1 cellular context compared by ENCODE assay signal in genomic region chr6:42050011-42050896, GRCh38.
TF ChIP-seq lines count a peak whose summit lies in the region.

TAF8 (plus strand) TSS chr6:42050524; CDS start chr6:42050542, 18 bp downstream.

TF ChIP-seq in HepG2, 621 proteins besides CTCF, POLR2A, EP300 and RAD21 (continued from another document and continues in another):
- peak; percentile 10; the same call in 1 of the 2 replicates for TF ChIP-seq HBP1 (CRISPR knock-in tag; IDR thresholded peaks at IDR 0.05; ENCODE audit: low read depth)
- TF ChIP-seq REST (IDR thresholded peaks at IDR 0.05; ENCODE audit: borderline replicate concordance in 1 of 2, low read depth in 1 of 2, low read length in 2 of 2) = no peak; a peak in 1 of 4 replicates
- no peak for TF ChIP-seq ZBTB40 (IDR thresholded peaks at IDR 0.05)
- TF ChIP-seq ZBTB40 (CRISPR knock-in tag; IDR thresholded peaks at IDR 0.05) = peak; percentile 78; the same call in 1 of the 2 replicates
- peak; percentile 85; the same call in 1 of the 2 replicates for TF ChIP-seq NFKB2 (CRISPR knock-in tag; IDR thresholded peaks at IDR 0.05; ENCODE audit: borderline replicate concordance)
- peak; percentile 63; the same call in 1 of the 2 replicates for TF ChIP-seq ZNF547 (CRISPR knock-in tag; IDR thresholded peaks at IDR 0.05)
- TF ChIP-seq LBX2 (CRISPR knock-in tag; IDR thresholded peaks at IDR 0.05; ENCODE audit: borderline replicate concordance) = peak; percentile 81; the same call in 1 of the 2 replicates
- TF ChIP-seq CEBPZ (IDR thresholded peaks at IDR 0.05; ENCODE audit: low read length) = no peak
- no peak for TF ChIP-seq MATR3 (CRISPR knock-in tag; IDR thresholded peaks at IDR 0.05)
- peak; percentile 84 for TF ChIP-seq ATF2 (CRISPR knock-in tag; IDR thresholded peaks at IDR 0.05)
- peak; percentile 75 for TF ChIP-seq BHLHE40 (IDR thresholded peaks at IDR 0.05; ENCODE audit: low read length)
- no peak for TF ChIP-seq ZNF614 (CRISPR knock-in tag; IDR thresholded peaks at IDR 0.05; ENCODE audit: borderline replicate concordance)
- no peak for TF ChIP-seq ZNF850 (CRISPR knock-in tag; conservative IDR thresholded peaks at IDR 0.05)
- TF ChIP-seq HMGXB4 (CRISPR knock-in tag; IDR thresholded peaks at IDR 0.05; ENCODE audit: borderline replicate concordance in 1 of 2, low read depth in 1 of 2) = peak; percentile 88 to 89
- TF ChIP-seq ATF7 (IDR thresholded peaks at IDR 0.05) = no peak
- TF ChIP-seq ATF7 (CRISPR knock-in tag; IDR thresholded peaks at IDR 0.05) = no peak
- TF ChIP-seq ZNF274 (CRISPR knock-in tag; IDR thresholded peaks at IDR 0.05) = peak; percentile 60; the same call in 1 of the 2 replicates
- TF ChIP-seq ZNF597 (CRISPR knock-in tag; IDR thresholded peaks at IDR 0.05) = no peak
- peak; percentile 68 for TF ChIP-seq PHF21A (CRISPR knock-in tag; IDR thresholded peaks at IDR 0.05)
- TF ChIP-seq AGO1 (IDR thresholded peaks at IDR 0.05; ENCODE audit: low read depth, low read length, poor library complexity, severe bottlenecking) = peak; percentile 47
- TF ChIP-seq ZNF567 (CRISPR knock-in tag; IDR thresholded peaks at IDR 0.05; ENCODE audit: borderline replicate concordance) = no peak
- TF ChIP-seq DMAP1 (CRISPR knock-in tag; IDR thresholded peaks at IDR 0.05) = peak; percentile 90
- TF ChIP-seq ZNF678 (CRISPR knock-in tag; IDR thresholded peaks at IDR 0.05) = peak; percentile 75
- TF ChIP-seq TERF1 (CRISPR knock-in tag; IDR thresholded peaks at IDR 0.05) = no peak
- TF ChIP-seq SOX13 (IDR thresholded peaks at IDR 0.05) = 0 out of 2 replicates have a peak, but pooled peaks have one; percentile 51
- peak in 1 of 2 experiments; percentile 43; a peak in 1 of 4 replicates for TF ChIP-seq SOX13 (CRISPR knock-in tag; conservative IDR thresholded peaks at IDR 0.05 in 1 of 2, IDR thresholded peaks at IDR 0.05 in 1 of 2)
- peak; percentile 64; the same call in 1 of the 2 replicates for TF ChIP-seq NAIF1 (CRISPR knock-in tag; IDR thresholded peaks at IDR 0.05; ENCODE audit: borderline replicate concordance)
- TF ChIP-seq SAP130 (CRISPR knock-in tag; IDR thresholded peaks at IDR 0.05; ENCODE audit: low read depth) = peak; percentile 87
- peak; percentile 37; the same call in 1 of the 2 replicates for TF ChIP-seq ZNF619 (CRISPR knock-in tag; IDR thresholded peaks at IDR 0.05)
- TF ChIP-seq PHF20 (CRISPR knock-in tag; IDR thresholded peaks at IDR 0.05) = peak; percentile 89
- peak; percentile 54; the same call in 1 of the 2 replicates for TF ChIP-seq ZBTB3 (CRISPR knock-in tag; IDR thresholded peaks at IDR 0.05; ENCODE audit: borderline replicate concordance, low read depth)
